Comparison of ENCODE assay signal across 8 cellular contexts in the genomic region with DNA sequence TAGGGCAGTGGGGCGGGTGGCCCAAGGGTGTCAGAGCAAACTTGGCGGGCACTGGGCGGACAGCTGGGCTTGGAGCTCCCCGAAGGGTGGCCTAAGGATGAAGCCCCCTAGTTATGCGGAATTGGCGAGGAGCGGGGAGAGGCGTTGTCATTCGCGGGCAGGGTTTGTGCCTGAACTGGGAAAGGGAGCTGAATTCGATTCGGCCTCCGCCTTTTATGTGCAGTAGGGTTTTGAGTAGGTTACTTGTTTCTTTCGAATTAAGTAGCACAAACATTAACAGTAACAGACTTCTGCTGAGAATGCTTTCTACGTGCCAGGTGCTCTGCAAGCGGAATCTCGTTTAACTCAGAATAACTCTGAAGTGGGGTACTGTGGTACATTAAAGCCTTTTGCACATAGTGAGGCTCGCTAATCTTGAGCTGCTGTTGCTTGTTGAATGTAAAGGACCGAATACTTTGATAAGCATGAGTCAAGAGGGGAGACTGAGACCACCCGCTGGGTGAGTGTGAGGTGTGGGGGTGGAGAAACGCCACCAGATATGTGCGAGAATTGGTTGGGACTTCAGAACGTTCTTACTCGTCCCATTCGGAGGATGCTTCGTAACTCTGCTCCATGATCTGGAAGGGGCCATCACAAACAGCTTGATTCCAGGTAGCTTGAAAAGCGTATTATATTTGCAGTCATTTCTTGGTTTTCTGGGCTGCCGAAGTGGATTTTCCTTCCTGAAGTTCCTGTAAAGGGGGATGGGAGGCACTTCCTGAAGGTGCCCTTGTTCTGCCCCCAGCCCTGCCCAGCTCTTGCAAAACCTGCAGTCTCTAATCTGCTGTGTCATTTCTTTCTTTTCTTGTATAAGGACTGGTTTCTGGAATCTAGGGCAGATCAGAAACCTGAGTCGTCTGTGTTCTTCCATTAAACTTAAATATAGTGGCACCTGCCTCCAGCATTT. TPM values are rescaled to one million over a fixed set of nuclear protein-coding genes. Genes with fewer than 3 reads are reported as not detected.
DNase-seq lines count a peak whose midpoint lies in the region; ATAC-seq and TF ChIP-seq lines count a peak whose summit lies in the region.

No MANE protein-coding gene starts in this region.

- H3K9me3 Mint-ChIP-seq in MCF 10A (ENCODE audit: unreplicated experiment) = no peaks in the 10 kb centered on the region

- H3K4me1 Mint-ChIP-seq in MCF 10A (ENCODE audit: insufficient read depth, unreplicated experiment) = peaks cover 4% of the 10 kb centered on the region

- POLR2A ChIA-PET in MCF 10A (lab: Yijun Ruan, JAX) = interaction anchor here (0.6 to 4.3 kb wide), 39 partner anchors 8 to 731 kb away, joined by 3 to 67 read pairs (median 6); partner anchors contain the start of genes DSN1, NDRG3, SCAND1 and TGIF2

- intact Hi-C loops in MCF 10A (cut with micrococcal nuclease) (no loop called here), uterus (cut with DNase I; ENCODE audit: low total_unique reads) (loop anchor here (10.0 kb wide), 1 partner anchor 52 kb away; no protein-coding TSS in a partner anchor)

- H3K9me3 ChIP-seq in NT2/D1 (ENCODE audit: insufficient read depth, low read length) = no peaks in the 10 kb centered on the region
- H3K9me3 ChIP-seq in uterus = no peaks in the 10 kb centered on the region

- peak overlapping the region; percentile 99 for H3K9ac ChIP-seq in NT2/D1 (ENCODE audit: insufficient read length, low read depth)

- TF ChIP-seq POLR2A in uterus (IDR thresholded peaks at IDR 0.05) = no peak

- peak overlapping the region; percentile 99 for H3K4me3 Mint-ChIP-seq in MCF 10A (ENCODE audit: unreplicated experiment)

- DNase-seq in DMS 273 (lab: John Stamatoyannopoulos, UW; ENCODE audit: unreplicated experiment) = peak; percentile 55
- no peak for DNase-seq in DMS 273 treated with DMSO at 0.1 percent for 48 hours (lab: John Stamatoyannopoulos, UW)
- DNase-seq in NT2/D1 (ENCODE audit: low read depth, low spot score) = no peak
- peak; percentile 34 for DNase-seq in MCF 10A (ENCODE audit: unreplicated experiment)
- DNase-seq in lung microvascular endothelial cell (ENCODE audit: low read depth in 2 of 2) = peak; percentile 39 to 41
- DNase-seq in uterus = no peak
- no peak for DNase-seq in cortex of kidney (lab: John Stamatoyannopoulos, UW)

- no peak for TF ChIP-seq CTCF in MCF 10A (IDR thresholded peaks at IDR 0.05; ENCODE audit: unreplicated experiment)
- TF ChIP-seq CTCF in uterus (IDR thresholded peaks at IDR 0.05) = no peak

- H3K36me3 Mint-ChIP-seq in MCF 10A (ENCODE audit: insufficient read depth, unreplicated experiment) = peaks cover 41% of the 10 kb centered on the region

- H3K27ac ChIP-seq in uterus = peak overlapping the region; percentile 73 to 91

- H3K36me3 ChIP-seq in NT2/D1 (ENCODE audit: insufficient read depth, insufficient read length, low read length) = peaks cover 40% of the 10 kb centered on the region
- no peaks in the 10 kb centered on the region for H3K36me3 ChIP-seq in uterus

- TSS peak; percentile 40 for BruUV-seq in MCF 10A (replicated peaks; lab: Mats Ljungman, UMichigan)

- no peaks in the 10 kb centered on the region for H3K27me3 ChIP-seq in NT2/D1 (ENCODE audit: insufficient read depth, insufficient read length)
- no peaks in the 10 kb centered on the region for H3K27me3 ChIP-seq in uterus

- ATAC-seq in GM18498 (IDR thresholded peaks at IDR 0.05; ENCODE audit: unreplicated experiment) = no peak

- H3K27me3 Mint-ChIP-seq in MCF 10A (ENCODE audit: insufficient read depth, unreplicated experiment) = no peaks in the 10 kb centered on the region

- H3K4me3 ChIP-seq in NT2/D1 (ENCODE audit: insufficient read length, low read depth) = peak overlapping the region; percentile 99
- peak overlapping the region; percentile 87 to 100 for H3K4me3 ChIP-seq in uterus

- CTCF ChIA-PET in MCF 10A (lab: Yijun Ruan, JAX) = interaction anchor here (0.6 to 4.6 kb wide), 30 partner anchors 8 to 652 kb away, joined by 3 to 58 read pairs (median 4); partner anchors contain the start of genes AAR2, DSN1 and TGIF2

- peak overlapping the region; percentile 98 for H3K27ac Mint-ChIP-seq in MCF 10A (ENCODE audit: low read depth, unreplicated experiment)

- peaks cover 7% of the 10 kb centered on the region for H3K4me1 ChIP-seq in NT2/D1 (ENCODE audit: insufficient read depth, insufficient read length)
- peaks cover 0 to 6% of the 10 kb centered on the region in 2 donors for H3K4me1 ChIP-seq in uterus

RNA-seq across cellular contexts. Expression of gene RAB5IF, which starts 0.9 kb away (rescaled TPM):
- total RNA-seq in MCF 10A (2022) (112 and 125 TPM in 2 replicates), lung microvascular endothelial cell (73.2 and 77.0 TPM in 2 replicates), uterus (10 to 100 TPM; 12.8 to 37.7 (median 28.5) TPM)

RNA-seq across cellular contexts. Expression of gene TGIF2, which starts 33.0 kb away (rescaled TPM):
- total RNA-seq in MCF 10A (2022) = 5.9 and 9.7 TPM in 2 replicates
- total RNA-seq in lung microvascular endothelial cell = 15.5 and 22.0 TPM in 2 replicates
- total RNA-seq in uterus = 10 to 100 TPM in 2 of 4 donors, 1 to 10 TPM in 2; 3.3 to 35.7 (median 17.7) TPM

RNA-seq across cellular contexts. Expression of gene SLA2, which starts 39.6 kb away (rescaled TPM):
- total RNA-seq in MCF 10A (2022) = not detected in 2 replicates
- total RNA-seq in lung microvascular endothelial cell = not detected in 2 replicates
- under 1 TPM in 2 of 4 donors, not detected in 2; 0.14 to 0.88 TPM for total RNA-seq in uterus

Comparison
In these comparisons a context has a peak if more than half of its experiments do, and no peak if none do; other contexts are left out.
1. DNase-seq: peak in DMS 273 (single experiment), MCF 10A (single experiment) and lung microvascular endothelial cell (2 of 2); none in DMS 273 treated with DMSO at 0.1 percent for 48 hours (single experiment), NT2/D1 (single experiment), uterus (0 of 2) and cortex of kidney (single experiment).